8 cellular contexts compared by ENCODE assay signal in the genomic region with DNA sequence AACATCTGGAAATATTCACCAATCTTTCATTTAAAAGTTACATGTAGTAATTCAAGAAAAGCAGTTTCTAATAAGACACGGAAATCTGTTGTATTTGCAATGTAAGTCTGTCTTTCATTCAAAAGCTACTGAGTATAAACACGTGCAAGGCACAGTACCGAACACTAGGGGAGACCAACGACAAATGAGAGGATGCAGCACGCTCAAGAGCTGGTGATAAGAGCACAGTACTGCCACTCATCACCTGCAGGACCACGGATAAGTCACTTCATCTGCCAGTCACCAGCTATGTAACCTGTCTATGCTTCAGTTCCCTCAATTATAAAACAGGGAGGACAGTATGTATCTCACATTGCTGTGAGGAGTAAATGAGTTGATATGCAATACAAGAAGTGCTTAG.
DNase-seq lines count a peak whose midpoint lies in the region; ATAC-seq, FAIRE-seq and TF ChIP-seq lines count a peak whose summit lies in the region.

No MANE protein-coding gene starts in this region.

- H3K36me3 ChIP-seq in left ventricle myocardium inferior = peaks cover 59% of the 10 kb centered on the region

- no peaks in the 10 kb centered on the region for H3K9me3 Mint-ChIP-seq in activated T-cell treated with anti-CD3 and anti-CD28 coated beads, Interleukin-2, amount 50 U/mL, for 24 hours

- no peak overlapping the region for H3K4me3 ChIP-seq in left ventricle myocardium inferior

- intact Hi-C loops in Right ventricle myocardium inferior (cut with DNase I) = no loop called here
- intact Hi-C loops in cardiac septum (cut with DNase I) = no loop called here
- intact Hi-C loops in left ventricle myocardium inferior (cut with micrococcal nuclease) = no loop called here

- no peaks in the 10 kb centered on the region for H3K9me3 ChIP-seq in left ventricle myocardium inferior (replicated peaks)

- H3K27ac ChIP-seq in left ventricle myocardium inferior (replicated peaks) = no peak overlapping the region

- DNase-seq in Right ventricle myocardium inferior (ENCODE audit: missing footprints) (no peak), cardiac septum (ENCODE audit: low spot score) (no peak), NCI-H2227 treated with DMSO at 0.1 percent for 48 hours (lab: John Stamatoyannopoulos, UW) (peak; percentile 0), left ventricle myocardium inferior (no peak), GM19239 (ENCODE audit: insufficient read length, low spot score) (no peak)
- DNase-seq in activated T-cell treated with anti-CD3 and anti-CD28 coated beads, Interleukin-2, amount 50 U/mL, for 24 hours = no peak
- peak; percentile 27 to 66 (median 43) for DNase-seq in stimulated activated naive CD4-positive, alpha-beta T cell (lab: John Stamatoyannopoulos, UW)

- H3K4me1 ChIP-seq in left ventricle myocardium inferior = no peaks in the 10 kb centered on the region

- peak; percentile 43 for TF ChIP-seq CTCF in left ventricle myocardium inferior (IDR thresholded peaks at IDR 0.05; ENCODE audit: borderline replicate concordance)

- ATAC-seq in Right ventricle myocardium inferior (peak; percentile 83), HG03469 (IDR thresholded peaks at IDR 0.05; ENCODE audit: unreplicated experiment) (no peak)

- H3K4me1 Mint-ChIP-seq in activated T-cell treated with anti-CD3 and anti-CD28 coated beads, Interleukin-2, amount 50 U/mL, for 24 hours (ENCODE audit: low read depth) = peaks cover 6% of the 10 kb centered on the region

- no peak for FAIRE-seq in GM19239 (lab: Jason Lieb, UNC)

- H3K27me3 ChIP-seq in left ventricle myocardium inferior (ENCODE audit: low read depth) = no peaks in the 10 kb centered on the region

- H3K27ac Mint-ChIP-seq in activated T-cell treated with anti-CD3 and anti-CD28 coated beads, Interleukin-2, amount 50 U/mL, for 24 hours = peak overlapping the region; percentile 23

- H3K4me3 Mint-ChIP-seq in activated T-cell treated with anti-CD3 and anti-CD28 coated beads, Interleukin-2, amount 50 U/mL, for 24 hours = no peak overlapping the region

- H3K36me3 Mint-ChIP-seq in activated T-cell treated with anti-CD3 and anti-CD28 coated beads, Interleukin-2, amount 50 U/mL, for 24 hours (ENCODE audit: low read depth) = peaks cover 68% of the 10 kb centered on the region

- H3K27me3 Mint-ChIP-seq in activated T-cell treated with anti-CD3 and anti-CD28 coated beads, Interleukin-2, amount 50 U/mL, for 24 hours = no peaks in the 10 kb centered on the region

Comparison
In these comparisons a context has a peak if more than half of its experiments do, and no peak if none do; other contexts are left out.
1. DNase-seq: peak in NCI-H2227 treated with DMSO at 0.1 percent for 48 hours (single experiment) and stimulated activated naive CD4-positive, alpha-beta T cell (6 of 6); none in Right ventricle myocardium inferior (single experiment), cardiac septum (single experiment), activated T-cell treated with anti-CD3 and anti-CD28 coated beads, Interleukin-2, amount 50 U/mL, for 24 hours (single experiment), left ventricle myocardium inferior (single experiment) and GM19239 (single experiment).